Comparison of ENCODE assay signal across 19 cellular contexts in genomic region chr18:40414155-40414754, GRCh38.
A peak's percentile ranks its signal among the peaks of the same experiment; 100 is the strongest.
DNase-seq lines count a peak whose midpoint lies in the region; ATAC-seq and TF ChIP-seq lines count a peak whose summit lies in the region.
"Had no signal": no experiment of that assay in that cellular context is flagged by ENCODE, and none has a peak within 500 bp of the region (broad histone marks: within the 10 kb centered on the region; RNA-seq: fewer than 3 reads in every experiment).

No MANE protein-coding gene starts in this region.

- H3K27ac ChIP-seq in esophagus muscularis mucosa (replicated peaks in 1 of 4), result no peak overlapping the region
- H3K27ac ChIP-seq: heart right ventricle, sigmoid colon had no signal

- H3K36me3 Mint-ChIP-seq in nephron progenitor cell (ENCODE audit: low read depth), result no peaks in the 10 kb centered on the region
- H3K36me3 Mint-ChIP-seq in stimulated activated memory B cell treated with anti-CD40 and anti-IgM and Interleukin-4, amounts not matched to agents 10 μg/mL and 1 μg/mL and 100 μg/mL, for 72 hours, result no peaks in the 10 kb centered on the region
- H3K36me3 Mint-ChIP-seq: IgD-negative memory B cell; naive thymus-derived CD4-positive, alpha-beta T cell had no signal

- no peaks in the 10 kb centered on the region for H3K27me3 Mint-ChIP-seq in nephron progenitor cell (ENCODE audit: low read depth, poor library complexity)
- H3K27me3 Mint-ChIP-seq in stimulated activated memory B cell treated with anti-CD40 and anti-IgM and Interleukin-4, amounts not matched to agents 10 μg/mL and 1 μg/mL and 100 μg/mL, for 72 hours, result no peaks in the 10 kb centered on the region
- H3K27me3 Mint-ChIP-seq: CD4-positive, alpha-beta T cell; effector memory CD8-positive, alpha-beta T cell; IgD-negative memory B cell; naive thymus-derived CD4-positive, alpha-beta T cell; T-helper 17 cell had no signal

- TF ChIP-seq CTCF in nephron progenitor cell (IDR thresholded peaks at IDR 0.05), result no peak
- no peak for TF ChIP-seq CTCF in esophagus muscularis mucosa (IDR thresholded peaks at IDR 0.05)

- peaks cover 26% of the 10 kb centered on the region for H3K4me1 Mint-ChIP-seq in nephron progenitor cell
- H3K4me1 Mint-ChIP-seq in stimulated activated memory B cell treated with anti-CD40 and anti-IgM and Interleukin-4, amounts not matched to agents 10 μg/mL and 1 μg/mL and 100 μg/mL, for 72 hours, result no peaks in the 10 kb centered on the region
- H3K4me1 Mint-ChIP-seq: IgD-negative memory B cell; naive thymus-derived CD4-positive, alpha-beta T cell; T-helper 17 cell had no signal

- TF ChIP-seq EP300 in esophagus muscularis mucosa (IDR thresholded peaks at IDR 0.05), result no peak

- TF ChIP-seq POLR2A in esophagus muscularis mucosa (IDR thresholded peaks at IDR 0.05; ENCODE audit: low read depth), result no peak

- H3K27ac Mint-ChIP-seq in nephron progenitor cell, result peak overlapping the region; percentile 31
- H3K27ac Mint-ChIP-seq in stimulated activated memory B cell treated with anti-CD40 and anti-IgM and Interleukin-4, amounts not matched to agents 10 μg/mL and 1 μg/mL and 100 μg/mL, for 72 hours, result no peak overlapping the region
- H3K27ac Mint-ChIP-seq: CD4-positive, alpha-beta T cell; effector memory CD8-positive, alpha-beta T cell; IgD-negative memory B cell; naive thymus-derived CD4-positive, alpha-beta T cell; T-helper 17 cell had no signal

- no peaks in the 10 kb centered on the region for H3K9me3 Mint-ChIP-seq in nephron progenitor cell
- H3K9me3 Mint-ChIP-seq in stimulated activated memory B cell treated with anti-CD40 and anti-IgM and Interleukin-4, amounts not matched to agents 10 μg/mL and 1 μg/mL and 100 μg/mL, for 72 hours, result no peaks in the 10 kb centered on the region

- no peak for ATAC-seq in stimulated activated memory B cell treated with anti-CD40 and anti-IgM and Interleukin-4, amounts not matched to agents 10 μg/mL and 1 μg/mL and 100 μg/mL, for 72 hours
- no peak for ATAC-seq in HG03378 (IDR thresholded peaks at IDR 0.05; ENCODE audit: unreplicated experiment)
- ATAC-seq: effector memory CD8-positive, alpha-beta T cell; heart right ventricle; left colon; naive thymus-derived CD4-positive, alpha-beta T cell; Panc1; T-helper 17 cell had no signal

- H3K4me1 ChIP-seq in esophagus muscularis mucosa, result no peaks in the 10 kb centered on the region
- H3K4me1 ChIP-seq: heart right ventricle, sigmoid colon had no signal

- peak; percentile 8 for DNase-seq in GM04504 (ENCODE audit: low read depth)
- peak; percentile 48 for DNase-seq in NCI-H2107 (lab: John Stamatoyannopoulos, UW)
- peak; percentile 80 for DNase-seq in amniotic epithelial cell (ENCODE audit: low read depth)
- peak; percentile 3 for DNase-seq in nephron progenitor cell
- DNase-seq in esophagus muscularis mucosa (ENCODE audit: extremely low spot score), result no peak
- DNase-seq: activated CD4-positive, alpha-beta T cell treated with anti-CD3 and anti-CD28 coated beads for 48 hours; aorta; CD4-positive, alpha-beta T cell; effector memory CD8-positive, alpha-beta T cell; heart right ventricle; left colon; naive thymus-derived CD4-positive, alpha-beta T cell; NCI-H226; sigmoid colon; T-helper 17 cell had no signal

- H3K36me3 ChIP-seq in esophagus muscularis mucosa, result no peaks in the 10 kb centered on the region
- H3K36me3 ChIP-seq: heart right ventricle, sigmoid colon had no signal

- H3K9me3 ChIP-seq in esophagus muscularis mucosa, result no peaks in the 10 kb centered on the region
- H3K9me3 ChIP-seq: heart right ventricle, sigmoid colon had no signal

- intact Hi-C loops in esophagus muscularis mucosa (cut with DNase I), result no loop called here

- H3K27me3 ChIP-seq in esophagus muscularis mucosa, result no peaks in the 10 kb centered on the region
- H3K27me3 ChIP-seq: heart right ventricle, sigmoid colon had no signal

- H3K4me3 Mint-ChIP-seq in nephron progenitor cell, result no peak overlapping the region
- no peak overlapping the region for H3K4me3 Mint-ChIP-seq in stimulated activated memory B cell treated with anti-CD40 and anti-IgM and Interleukin-4, amounts not matched to agents 10 μg/mL and 1 μg/mL and 100 μg/mL, for 72 hours
- H3K4me3 Mint-ChIP-seq: CD4-positive, alpha-beta T cell; effector memory CD8-positive, alpha-beta T cell; IgD-negative memory B cell; naive thymus-derived CD4-positive, alpha-beta T cell; T-helper 17 cell had no signal

- WGBS in esophagus muscularis mucosa, result 55% methylated on average over 5 of the region's 5 CpGs

- H3K4me3 ChIP-seq in esophagus muscularis mucosa, result no peak overlapping the region
- H3K4me3 ChIP-seq: heart right ventricle, sigmoid colon had no signal
